Comparison of ENCODE assay signal across 19 cellular contexts in genomic region chr10:95580140-95580539, GRCh38. TPM values are rescaled to one million over a fixed set of nuclear protein-coding genes. Genes with fewer than 3 reads are reported as not detected.
A peak's percentile ranks its signal among the peaks of the same experiment; 100 is the strongest.
DNase-seq lines count a peak whose midpoint lies in the region; ATAC-seq and TF ChIP-seq lines count a peak whose summit lies in the region.
"Had no signal": no experiment of that assay in that cellular context is flagged by ENCODE, and none has a peak within 500 bp of the region (broad histone marks: within the 10 kb centered on the region; RNA-seq: fewer than 3 reads in every experiment).

No MANE protein-coding gene starts in this region.

- H3K27me3 Mint-ChIP-seq in GM23338 (ENCODE audit: insufficient read depth, low read depth, poor library complexity), result peaks cover 1% of the 10 kb centered on the region

- no peaks in the 10 kb centered on the region for H3F3A ChIP-seq in GM23338 (replicated peaks; ENCODE audit: low read depth)

- H3K4me1 Mint-ChIP-seq in GM23338, result no peaks in the 10 kb centered on the region
- H3K4me1 Mint-ChIP-seq: CD4-positive, CD25-positive, alpha-beta regulatory T cell; CD8-positive, alpha-beta memory T cell; H9 had no signal

- no peaks in the 10 kb centered on the region for H3K36me3 Mint-ChIP-seq in GM23338 (ENCODE audit: low read depth)
- H3K36me3 Mint-ChIP-seq: CD4-positive, CD25-positive, alpha-beta regulatory T cell; CD8-positive, alpha-beta memory T cell had no signal

- no peak for DNase-seq in GM23338 (ENCODE audit: low spot score)
- no peak for DNase-seq in lower lobe of right lung
- DNase-seq in upper lobe of left lung, result peak in 1 of 2 donors; percentile 64
- DNase-seq in ecto neural progenitor cell (ENCODE audit: low spot score), result no peak
- no peak for DNase-seq in activated CD8-positive, alpha-beta memory T cell treated with anti-CD3 and anti-CD28 coated beads, Interleukin-2, amount 50 U/mL, for 4 hours
- DNase-seq: ACHN; BE2C; CD4-positive, CD25-positive, alpha-beta regulatory T cell; CD8-positive, alpha-beta memory T cell; COR-L47; DMS 273 treated with DMSO at 0.1 percent for 48 hours; DMS53; DND-41; EL; H9 had no signal

- ATAC-seq in GM23338 (no peak), lower lobe of right lung (peak; percentile 74 to 80), upper lobe of left lung (ENCODE audit: low FRiP score in 2 of 2) (peak in 1 of 2 donors; percentile 74), SK-N-SH treated with all-trans-retinoic acid at 6 μM for 48 hours (no peak)
- ATAC-seq: GM12878 had no signal

- H3K4me3 Mint-ChIP-seq in GM23338, result no peak overlapping the region
- H3K4me3 Mint-ChIP-seq: CD4-positive, CD25-positive, alpha-beta regulatory T cell; CD8-positive, alpha-beta memory T cell; H9 had no signal

- no peaks in the 10 kb centered on the region for H3K9me2 ChIP-seq in GM23338 (ENCODE audit: insufficient read depth)

- POLR2A ChIA-PET in HEK293 (lab: Yijun Ruan, JAX), result no interaction called here

- intact Hi-C loops in lower lobe of right lung (cut with DNase I), result no loop called here

- CTCF ChIA-PET in HEK293 (lab: Yijun Ruan, JAX), result interaction anchor here (0.6 to 1.3 kb wide), 5 partner anchors 20 to 397 kb away, joined by 3 to 5 read pairs (median 4); no protein-coding TSS in a partner anchor

- TF ChIP-seq POLR2A in upper lobe of left lung (IDR thresholded peaks at IDR 0.05), result no peak

- TF ChIP-seq EP300 in upper lobe of left lung (IDR thresholded peaks at IDR 0.05), result no peak

- no peaks in the 10 kb centered on the region for H4K20me1 ChIP-seq in GM23338 (replicated peaks; ENCODE audit: insufficient read depth)

- H3K27me3 ChIP-seq in GM23338 (ENCODE audit: insufficient read depth) (no peaks in the 10 kb centered on the region), lower lobe of right lung (ENCODE audit: low read depth) (no peaks in the 10 kb centered on the region), upper lobe of left lung (no peaks in the 10 kb centered on the region)
- H3K27me3 ChIP-seq: BE2C had no signal

- H3K27ac ChIP-seq in GM23338 (ENCODE audit: low read depth) (no peak overlapping the region), HEK293 (ENCODE audit: extremely low read depth, low read depth, low read length) (no peak overlapping the region), lower lobe of right lung (no peak overlapping the region), upper lobe of left lung (peak overlapping the region in 3 of 4 donors; percentile 7 to 46 (median 10))

- H3K9me3 ChIP-seq in HEK293 (ENCODE audit: control insufficient read depth, insufficient read depth, low read depth, low read length) (no peaks in the 10 kb centered on the region), lower lobe of right lung (no peaks in the 10 kb centered on the region), upper lobe of left lung (no peaks in the 10 kb centered on the region)
- H3K9me3 ChIP-seq: BE2C had no signal

- TF ChIP-seq CTCF in GM23338 (conservative IDR thresholded peaks at IDR 0.05; ENCODE audit: low read depth in 2 of 2), result no peak
- no peak for TF ChIP-seq CTCF in HEK293 (tag by site-specific recombination; IDR thresholded peaks at IDR 0.05)
- TF ChIP-seq CTCF in lower lobe of right lung (IDR thresholded peaks at IDR 0.05), result no peak
- TF ChIP-seq CTCF in upper lobe of left lung (IDR thresholded peaks at IDR 0.05), result no peak

- H3K27ac Mint-ChIP-seq in GM23338, result no peak overlapping the region
- H3K27ac Mint-ChIP-seq: CD4-positive, CD25-positive, alpha-beta regulatory T cell; CD8-positive, alpha-beta memory T cell; H9 had no signal

- H3K4me1 ChIP-seq in GM23338 (ENCODE audit: insufficient read depth) (no peaks in the 10 kb centered on the region), HEK293 (ENCODE audit: control insufficient read depth, insufficient read depth, low read length) (no peaks in the 10 kb centered on the region), lower lobe of right lung (peaks cover 17% of the 10 kb centered on the region), upper lobe of left lung (peaks cover 10 to 15% (median 12%) of the 10 kb centered on the region in 4 donors)
- H3K4me1 ChIP-seq: BE2C had no signal

- H3K4me3 ChIP-seq in GM23338, result no peak overlapping the region
- no peak overlapping the region for H3K4me3 ChIP-seq in HEK293 (ENCODE audit: low read depth, low read length)
- no peak overlapping the region for H3K4me3 ChIP-seq in lower lobe of right lung
- no peak overlapping the region for H3K4me3 ChIP-seq in upper lobe of left lung
- H3K4me3 ChIP-seq: GM12878 had no signal

- 66 to 68% methylated on average over 2 of the region's 2 CpGs for WGBS in upper lobe of left lung, 2 donors

- no peaks in the 10 kb centered on the region for H3K79me2 ChIP-seq in GM23338 (replicated peaks; ENCODE audit: insufficient read depth)

- peak overlapping the region; percentile 56; the same call in 1 of the 2 replicates for H2AFZ ChIP-seq in GM23338

- no peak overlapping the region for H3K4me2 ChIP-seq in GM23338

- H3K36me3 ChIP-seq in GM23338 (ENCODE audit: insufficient read depth) (no peaks in the 10 kb centered on the region), HEK293 (ENCODE audit: control insufficient read depth in 2 of 2, insufficient read depth in 1 of 2, low read length in 2 of 2) (no peaks in the 10 kb centered on the region), lower lobe of right lung (no peaks in the 10 kb centered on the region), upper lobe of left lung (no peaks in the 10 kb centered on the region)
- H3K36me3 ChIP-seq: BE2C had no signal

- no peaks in the 10 kb centered on the region for H3K9me3 Mint-ChIP-seq in GM23338
- H3K9me3 Mint-ChIP-seq: CD8-positive, alpha-beta memory T cell; H9 had no signal

TF ChIP-seq in HEK293, 187 proteins besides CTCF, POLR2A, EP300 and RAD21:
- TF ChIP-seq KLF8 (tag by site-specific recombination; IDR thresholded peaks at IDR 0.05) (no peak), ZNF830 (tag by site-specific recombination; IDR thresholded peaks at IDR 0.05; ENCODE audit: low read depth) (no peak), ZBTB11 (tag by site-specific recombination; conservative IDR thresholded peaks at IDR 0.05; ENCODE audit: low read depth) (no peak), ZNF10 (tag by site-specific recombination; IDR thresholded peaks at IDR 0.05) (0 out of 2 replicates have a peak, but pooled peaks have one; percentile 24)

TF ChIP-seq in SK-N-SH treated with all-trans-retinoic acid at 6 μM for 48 hours, 23 proteins besides CTCF, POLR2A, EP300 and RAD21 (continues in another document):
- TF ChIP-seq ZFP3 (CRISPR knock-in tag; IDR thresholded peaks at IDR 0.05), result no peak
- TF ChIP-seq ISL1 (CRISPR knock-in tag; IDR thresholded peaks at IDR 0.05), result no peak
- TF ChIP-seq OSR1 (CRISPR knock-in tag; IDR thresholded peaks at IDR 0.05), result no peak
- TF ChIP-seq RARB (CRISPR knock-in tag; IDR thresholded peaks at IDR 0.05), result no peak
- no peak for TF ChIP-seq SNAI2 (CRISPR knock-in tag; IDR thresholded peaks at IDR 0.05)
- no peak for TF ChIP-seq TOX (CRISPR knock-in tag; IDR thresholded peaks at IDR 0.05; ENCODE audit: borderline replicate concordance)
- no peak for TF ChIP-seq ZFP30 (CRISPR knock-in tag; IDR thresholded peaks at IDR 0.05)
- no peak for TF ChIP-seq ZNF70 (CRISPR knock-in tag; IDR thresholded peaks at IDR 0.05)
- no peak for TF ChIP-seq ZNF565 (CRISPR knock-in tag; conservative IDR thresholded peaks at IDR 0.05; ENCODE audit: low read depth)
- TF ChIP-seq TCF4 (CRISPR knock-in tag; IDR thresholded peaks at IDR 0.05; ENCODE audit: borderline replicate concordance), result no peak
- TF ChIP-seq ZNF8 (CRISPR knock-in tag; IDR thresholded peaks at IDR 0.05), result no peak
- TF ChIP-seq PATZ1 (CRISPR knock-in tag; IDR thresholded peaks at IDR 0.05; ENCODE audit: borderline replicate concordance), result no peak
- TF ChIP-seq POU6F1 (CRISPR knock-in tag; IDR thresholded peaks at IDR 0.05; ENCODE audit: borderline replicate concordance, low read depth), result no peak
- no peak for TF ChIP-seq ESRRG (CRISPR knock-in tag; IDR thresholded peaks at IDR 0.05)
- no peak for TF ChIP-seq GLIS3 (CRISPR knock-in tag; IDR thresholded peaks at IDR 0.05)
- TF ChIP-seq PPARA (CRISPR knock-in tag; IDR thresholded peaks at IDR 0.05; ENCODE audit: borderline replicate concordance), result no peak

RNA-seq across cellular contexts. Expression of gene SORBS1, which starts 19.0 kb away (rescaled TPM):
- total RNA-seq in GM23338 (2014; rRNA removed; shearing (Covaris generic)), result 35.9 and 47.7 TPM in 2 replicates
- polyA plus RNA-seq in GM23338 (2016; fragmentation: Nextera tagmentation; extraction: Ambion mirVana), result 50.5 and 51.5 TPM in 2 replicates
- total RNA-seq in lower lobe of right lung, result 58.2 TPM
- total RNA-seq in upper lobe of left lung, result 100 to 1,000 TPM in 1 of 6 donors, 10 to 100 TPM in 5; 45.8 to 116 (median 71.7) TPM
- total RNA-seq: G401 had no signal

Comparison
In these comparisons a context has a peak if more than half of its experiments do, and no peak if none do; other contexts are left out.
1. ATAC-seq: peak in lower lobe of right lung (2 of 2); none in GM23338 (single experiment) and SK-N-SH treated with all-trans-retinoic acid at 6 μM for 48 hours (single experiment).
2. H3K27ac ChIP-seq: peak in upper lobe of left lung (3 of 4); none in GM23338 (single experiment), HEK293 (single experiment) and lower lobe of right lung (single experiment).